Comparison of ENCODE assay signal across 20 cellular contexts in genomic region chr6:154433477-154434241, GRCh38.
DNase-seq lines count a peak whose midpoint lies in the region; ATAC-seq and TF ChIP-seq lines count a peak whose summit lies in the region.
"Had no signal": no experiment of that assay in that cellular context is flagged by ENCODE, and none has a peak within 500 bp of the region (broad histone marks: within the 10 kb centered on the region; RNA-seq: fewer than 3 reads in every experiment).

No MANE protein-coding gene starts in this region.

- H3K4me2 ChIP-seq in SK-N-SH, result no peak overlapping the region

- peaks cover 13% of the 10 kb centered on the region for H3K9me3 Mint-ChIP-seq in endodermal cell
- peaks cover 13% of the 10 kb centered on the region for H3K9me3 Mint-ChIP-seq in mesothelial cell of epicardium
- H3K9me3 Mint-ChIP-seq in activated T-helper 1 cell treated with anti-CD3 and anti-CD28 coated beads, Interleukin-12 subunit alpha, Interleukin-12 subunit beta, Interleukin-2, Interleukin-4 antibody, amounts not matched to agents 30 ng/mL and 10 ng/mL and 1 ng/mL, durations not matched to agents 14 hours and 24 hours and 36 hours, result peaks cover 4% of the 10 kb centered on the region
- H3K9me3 Mint-ChIP-seq: activated naive CD8-positive, alpha-beta T cell treated with anti-CD3 and anti-CD28 coated beads, Interleukin-2, amount 10 ng/mL, durations not matched to agents 7 days and 5 days had no signal

- H3K4me1 Mint-ChIP-seq in endodermal cell (peaks cover 12% of the 10 kb centered on the region), mesothelial cell of epicardium (peaks cover 30% of the 10 kb centered on the region)
- no peaks in the 10 kb centered on the region for H3K4me1 Mint-ChIP-seq in activated T-helper 1 cell treated with anti-CD3 and anti-CD28 coated beads, Interleukin-12 subunit alpha, Interleukin-12 subunit beta, Interleukin-2, Interleukin-4 antibody, amounts not matched to agents 30 ng/mL and 10 ng/mL and 1 ng/mL, durations not matched to agents 14 hours and 24 hours and 36 hours (ENCODE audit: low read depth)
- H3K4me1 Mint-ChIP-seq: activated naive CD8-positive, alpha-beta T cell treated with anti-CD3 and anti-CD28 coated beads, Interleukin-2, amount 10 ng/mL, durations not matched to agents 7 days and 5 days; IgD-negative memory B cell had no signal

- H3K27me3 ChIP-seq in SK-N-SH (ENCODE audit: insufficient read depth) (no peaks in the 10 kb centered on the region), endodermal cell (ENCODE audit: control insufficient read depth, insufficient read depth, low read length, poor library complexity, severe bottlenecking) (no peaks in the 10 kb centered on the region), tibial artery (no peaks in the 10 kb centered on the region)
- H3K27me3 ChIP-seq: Peyer's patch, transverse colon had no signal

- H3K4me3 Mint-ChIP-seq in endodermal cell (no peak overlapping the region), mesothelial cell of epicardium (no peak overlapping the region)
- H3K4me3 Mint-ChIP-seq in activated T-helper 1 cell treated with anti-CD3 and anti-CD28 coated beads, Interleukin-12 subunit alpha, Interleukin-12 subunit beta, Interleukin-2, Interleukin-4 antibody, amounts not matched to agents 30 ng/mL and 10 ng/mL and 1 ng/mL, durations not matched to agents 14 hours and 24 hours and 36 hours, result no peak overlapping the region
- H3K4me3 Mint-ChIP-seq: activated CD8-positive, alpha-beta T cell treated with anti-CD3 and anti-CD28 coated beads, Interleukin-2, amount 10 ng/mL, durations not matched to agents 7 days and 5 days; activated naive CD8-positive, alpha-beta T cell treated with anti-CD3 and anti-CD28 coated beads, Interleukin-2, amount 10 ng/mL, durations not matched to agents 7 days and 5 days; IgD-negative memory B cell had no signal

- no peaks in the 10 kb centered on the region for H3K79me2 ChIP-seq in SK-N-SH (ENCODE audit: insufficient read depth)

- H3K9ac ChIP-seq in SK-N-SH (no peak overlapping the region), endodermal cell (ENCODE audit: extremely low read depth, low read length, poor library complexity, severe bottlenecking) (no peak overlapping the region)

- H3K27ac Mint-ChIP-seq in endodermal cell, result peak overlapping the region; percentile 35
- peak overlapping the region; percentile 83 for H3K27ac Mint-ChIP-seq in mesothelial cell of epicardium
- no peak overlapping the region for H3K27ac Mint-ChIP-seq in activated T-helper 1 cell treated with anti-CD3 and anti-CD28 coated beads, Interleukin-12 subunit alpha, Interleukin-12 subunit beta, Interleukin-2, Interleukin-4 antibody, amounts not matched to agents 30 ng/mL and 10 ng/mL and 1 ng/mL, durations not matched to agents 14 hours and 24 hours and 36 hours
- H3K27ac Mint-ChIP-seq: activated CD8-positive, alpha-beta T cell treated with anti-CD3 and anti-CD28 coated beads, Interleukin-2, amount 10 ng/mL, durations not matched to agents 7 days and 5 days; activated naive CD8-positive, alpha-beta T cell treated with anti-CD3 and anti-CD28 coated beads, Interleukin-2, amount 10 ng/mL, durations not matched to agents 7 days and 5 days; IgD-negative memory B cell had no signal

- DNase-seq in SK-N-SH, result no peak
- no peak for DNase-seq in endodermal cell
- DNase-seq in mesothelial cell of epicardium (ENCODE audit: low spot score in 2 of 2, unreplicated experiment in 2 of 2), result no peak
- no peak for DNase-seq in tibial artery
- DNase-seq in activated T-helper 1 cell treated with anti-CD3 and anti-CD28 coated beads, Interleukin-12 subunit alpha, Interleukin-12 subunit beta, Interleukin-2, Interleukin-4 antibody, amounts not matched to agents 30 ng/mL and 10 ng/mL and 1 ng/mL, durations not matched to agents 14 hours and 24 hours and 36 hours (ENCODE audit: low spot score), result no peak
- DNase-seq: 8988T; activated CD8-positive, alpha-beta T cell treated with anti-CD3 and anti-CD28 coated beads, Interleukin-2, amount 10 ng/mL, durations not matched to agents 7 days and 5 days; activated naive CD8-positive, alpha-beta T cell treated with anti-CD3 and anti-CD28 coated beads, Interleukin-2, amount 10 ng/mL, durations not matched to agents 7 days and 5 days; C1 segment of cervical spinal cord; DMS153; mesenchymal stem cell; NCI-H1092 treated with DMSO at 0.1 percent for 48 hours; NCI-H2171; NCI-H774; Peyer's patch; transverse colon had no signal

- H3K9me3 ChIP-seq in SK-N-SH (no peaks in the 10 kb centered on the region), endodermal cell (ENCODE audit: control insufficient read depth, low read length) (peaks cover 9% of the 10 kb centered on the region), tibial artery (no peaks in the 10 kb centered on the region)
- H3K9me3 ChIP-seq: Peyer's patch, transverse colon had no signal

- POLR2A ChIA-PET in SK-N-SH (lab: Yijun Ruan, JAX), result no interaction called here

- no peak for ATAC-seq in SK-N-SH treated with all-trans-retinoic acid at 6 μM for 48 hours
- ATAC-seq in HG02870 (IDR thresholded peaks at IDR 0.05; ENCODE audit: unreplicated experiment), result no peak
- ATAC-seq in GM18867 (IDR thresholded peaks at IDR 0.05; ENCODE audit: unreplicated experiment), result no peak
- ATAC-seq: activated CD8-positive, alpha-beta T cell treated with anti-CD3 and anti-CD28 coated beads, Interleukin-2, amount 10 ng/mL, durations not matched to agents 7 days and 5 days had no signal

- H3K36me3 ChIP-seq in SK-N-SH (replicated peaks in 1 of 2; ENCODE audit: control insufficient read depth in 1 of 2, insufficient read depth in 2 of 2, low read length in 1 of 2) (peaks cover 16 to 17% of the 10 kb centered on the region in 2 experiments), endodermal cell (ENCODE audit: control insufficient read depth, insufficient read depth, low read length) (no peaks in the 10 kb centered on the region), tibial artery (peaks cover 0 to 18% (median 0%) of the 10 kb centered on the region in 3 donors)

- intact Hi-C loops in tibial artery (cut with DNase I; ENCODE audit: low total_unique reads), result no loop called here
- intact Hi-C loops in activated T-helper 1 cell treated with anti-CD3 and anti-CD28 coated beads, Interleukin-12 subunit alpha, Interleukin-12 subunit beta, Interleukin-2, Interleukin-4 antibody, amounts not matched to agents 30 ng/mL and 10 ng/mL and 1 ng/mL, durations not matched to agents 14 hours and 24 hours and 36 hours (cut with micrococcal nuclease), result no loop called here

- H3F3A ChIP-seq in SK-N-SH (replicated peaks; ENCODE audit: insufficient read depth), result peaks cover 5% of the 10 kb centered on the region

- WGBS in SK-N-SH (ENCODE audit: low lambda C conversion rate), result 96% methylated on average over 8 of the region's 8 CpGs
- 83 to 88% methylated on average over 5 to 8 of the region's 8 CpGs for WGBS in endodermal cell (ENCODE audit: insufficient coverage in 1 of 2, insufficient read length in 1 of 2), 2 experiments

- H3K27me3 Mint-ChIP-seq in endodermal cell (ENCODE audit: insufficient read depth) (no peaks in the 10 kb centered on the region), mesothelial cell of epicardium (ENCODE audit: low read depth) (no peaks in the 10 kb centered on the region)
- peaks cover 3% of the 10 kb centered on the region for H3K27me3 Mint-ChIP-seq in activated T-helper 1 cell treated with anti-CD3 and anti-CD28 coated beads, Interleukin-12 subunit alpha, Interleukin-12 subunit beta, Interleukin-2, Interleukin-4 antibody, amounts not matched to agents 30 ng/mL and 10 ng/mL and 1 ng/mL, durations not matched to agents 14 hours and 24 hours and 36 hours (ENCODE audit: insufficient read depth)
- H3K27me3 Mint-ChIP-seq: IgD-negative memory B cell had no signal

- TF ChIP-seq CTCF in SK-N-SH (IDR thresholded peaks at IDR 0.05) (no peak), endodermal cell (conservative IDR thresholded peaks at IDR 0.05) (no peak), mesothelial cell of epicardium (IDR thresholded peaks at IDR 0.05; ENCODE audit: unreplicated experiment) (no peak), tibial artery (IDR thresholded peaks at IDR 0.05) (no peak)

- no peaks in the 10 kb centered on the region for H3K9me2 ChIP-seq in SK-N-SH

- TF ChIP-seq EP300 in SK-N-SH (IDR thresholded peaks at IDR 0.05; ENCODE audit: borderline replicate concordance in 1 of 2, low read depth in 1 of 2, low read length in 1 of 2), result no peak

- no peak overlapping the region for H3K4me3 ChIP-seq in SK-N-SH (ENCODE audit: low read depth in 2 of 2, low read length in 1 of 2)
- H3K4me3 ChIP-seq in endodermal cell (ENCODE audit: low read length), result no peak overlapping the region
- H3K4me3 ChIP-seq in tibial artery, result no peak overlapping the region
- H3K4me3 ChIP-seq: Peyer's patch, transverse colon had no signal

- H3K36me3 Mint-ChIP-seq in endodermal cell (ENCODE audit: low read depth) (peaks cover 36% of the 10 kb centered on the region), mesothelial cell of epicardium (peaks cover 27% of the 10 kb centered on the region)
- no peaks in the 10 kb centered on the region for H3K36me3 Mint-ChIP-seq in activated T-helper 1 cell treated with anti-CD3 and anti-CD28 coated beads, Interleukin-12 subunit alpha, Interleukin-12 subunit beta, Interleukin-2, Interleukin-4 antibody, amounts not matched to agents 30 ng/mL and 10 ng/mL and 1 ng/mL, durations not matched to agents 14 hours and 24 hours and 36 hours (ENCODE audit: low read depth)
- H3K36me3 Mint-ChIP-seq: activated naive CD8-positive, alpha-beta T cell treated with anti-CD3 and anti-CD28 coated beads, Interleukin-2, amount 10 ng/mL, durations not matched to agents 7 days and 5 days had no signal

- TF ChIP-seq RAD21 in SK-N-SH (IDR thresholded peaks at IDR 0.05; ENCODE audit: low read length), result no peak

- CTCF ChIA-PET in SK-N-SH (lab: Yijun Ruan, JAX), result interaction anchor here (1.2 to 1.5 kb wide), 3 partner anchors 10 to 280 kb away, joined by 3 to 5 read pairs (median 3); no protein-coding TSS in a partner anchor

- H3K4me1 ChIP-seq in SK-N-SH (ENCODE audit: control insufficient read depth in 1 of 2, insufficient read depth in 2 of 2, low read depth in 1 of 2, low read length in 1 of 2), result peaks cover 20 to 26% of the 10 kb centered on the region in 2 experiments; a peak in 3 of 4 replicates
- H3K4me1 ChIP-seq in endodermal cell (ENCODE audit: control insufficient read depth, insufficient read depth, low read length), result peaks cover 3% of the 10 kb centered on the region
- H3K4me1 ChIP-seq in tibial artery, result peaks cover 0 to 52% (median 12%) of the 10 kb centered on the region in 4 donors
- H3K4me1 ChIP-seq: Peyer's patch had no signal

- H2AFZ ChIP-seq in SK-N-SH (ENCODE audit: low read depth), result no peak overlapping the region

- peak overlapping the region; percentile 11 to 51; a peak in 3 of 4 replicates for H3K27ac ChIP-seq in SK-N-SH (ENCODE audit: low read depth in 2 of 2, low read length in 1 of 2)
- peak overlapping the region; percentile 65 for H3K27ac ChIP-seq in endodermal cell (ENCODE audit: low read depth, low read length)
- peak overlapping the region; percentile 39 to 62 for H3K27ac ChIP-seq in tibial artery
- H3K27ac ChIP-seq: Peyer's patch had no signal

- no peaks in the 10 kb centered on the region for H4K20me1 ChIP-seq in SK-N-SH (ENCODE audit: insufficient read depth)

TF ChIP-seq in SK-N-SH, 30 proteins besides CTCF, POLR2A, EP300 and RAD21 (continues in another document):
- TF ChIP-seq YY1 (IDR thresholded peaks at IDR 0.05; ENCODE audit: low read depth) (no peak), ELF1 (IDR thresholded peaks at IDR 0.05) (no peak)

TF ChIP-seq in SK-N-SH treated with all-trans-retinoic acid at 6 μM for 48 hours, 23 proteins besides CTCF, POLR2A, EP300 and RAD21 (continues in another document):
- no peak for TF ChIP-seq OSR1 (CRISPR knock-in tag; IDR thresholded peaks at IDR 0.05)
